17 cellular contexts compared by ENCODE assay signal in the genomic region with DNA sequence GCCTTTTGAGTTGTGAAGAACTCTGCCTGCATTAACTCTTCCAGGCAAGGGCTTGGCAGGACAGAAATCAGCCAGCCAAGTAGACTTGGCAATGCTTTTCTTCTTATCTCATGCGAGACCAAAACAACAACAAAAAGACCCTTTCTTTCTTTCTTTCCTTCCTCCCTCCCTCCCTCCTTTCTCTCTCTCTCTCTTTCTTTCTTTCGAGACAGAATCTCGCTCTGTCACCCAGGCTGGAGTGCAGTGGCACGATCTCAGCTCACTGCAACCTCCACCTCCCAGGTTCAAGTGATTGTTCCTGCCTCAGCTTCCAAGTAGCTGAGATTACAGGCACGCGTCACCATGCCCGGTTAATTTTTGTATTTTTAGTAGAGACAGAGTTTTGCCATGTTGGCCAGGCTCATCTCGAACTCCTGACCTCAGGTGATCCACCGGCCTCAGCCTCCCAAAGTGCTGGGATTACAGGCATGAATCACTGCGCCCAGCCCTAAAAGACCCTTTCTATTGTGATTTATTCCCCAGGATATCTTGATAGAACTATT. TPM values are rescaled to one million over a fixed set of nuclear protein-coding genes. Genes with fewer than 3 reads are reported as not detected.
"Had no signal": no experiment of that assay in that cellular context is flagged by ENCODE, and none has a peak within 500 bp of the region (broad histone marks: within the 10 kb centered on the region; RNA-seq: fewer than 3 reads in every experiment).

No MANE protein-coding gene starts in this region.

RNA-seq across cellular contexts. Expression of a gene that starts 10.4 kb away (rescaled TPM):
- total RNA-seq: dermis blood vessel endothelial cell, kidney epithelial cell, natural killer cell had no signal

RNA-seq across cellular contexts. Expression of a gene that starts 30.9 kb away (rescaled TPM):
- total RNA-seq: dermis blood vessel endothelial cell, esophagus squamous epithelium, heart right ventricle, kidney epithelial cell, left cardiac atrium, left lung, lower leg skin, lung microvascular endothelial cell, myocyte, natural killer cell, ovary, psoas muscle, thoracic aorta, tibial nerve, upper lobe of right lung, uterus had no signal
- polyA plus RNA-seq: heart right ventricle, ovary, psoas muscle, small intestine had no signal
